26 cellular contexts compared by ENCODE assay signal in the genomic region with DNA sequence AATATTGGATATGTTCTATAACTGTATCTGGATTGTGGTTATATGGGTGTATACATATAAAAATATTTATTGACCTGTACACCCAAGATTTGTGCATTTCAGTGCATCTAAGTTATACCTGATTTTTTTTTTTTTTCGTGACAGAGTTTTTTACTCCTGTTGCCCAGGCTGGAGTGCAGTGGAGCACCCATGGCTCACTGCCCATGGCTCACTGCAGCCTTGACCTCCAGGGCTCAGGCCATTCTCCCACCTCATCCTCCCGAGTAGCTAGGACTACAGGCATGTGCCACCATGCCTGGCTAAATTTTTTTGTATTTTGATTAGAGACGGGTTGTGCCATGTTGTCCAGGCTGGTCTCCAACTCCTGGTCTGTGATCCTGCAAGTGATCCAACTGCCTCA.
"Had no signal": no experiment of that assay in that cellular context is flagged by ENCODE, and none has a peak within 500 bp of the region (broad histone marks: within the 10 kb centered on the region; RNA-seq: fewer than 3 reads in every experiment).

No MANE protein-coding gene starts in this region.

- H3K4me3 Mint-ChIP-seq: mesothelial cell of epicardium; natural killer cell; nephron progenitor cell; neural progenitor cell; stimulated activated naive CD8-positive, alpha-beta T cell treated with anti-CD3 and anti-CD28 coated beads, Interleukin-15, amount 100 ng/mL, for 72 hours; type B pancreatic cell had no signal

- H3K9me3 ChIP-seq: lower lobe of right lung, neutrophil, right atrium auricular region, tibial nerve, uterus had no signal

- H3K27ac ChIP-seq: lower lobe of right lung, neural progenitor cell, parathyroid adenoma, right atrium auricular region, skin epidermis, tibial nerve, uterus had no signal

- H3K27me3 Mint-ChIP-seq: naive B cell; stimulated activated naive CD8-positive, alpha-beta T cell treated with anti-CD3 and anti-CD28 coated beads, Interleukin-15, amount 100 ng/mL, for 72 hours; type B pancreatic cell had no signal

- H3K9me3 Mint-ChIP-seq: mesothelial cell of epicardium, nephron progenitor cell, neural progenitor cell, type B pancreatic cell had no signal

- H3K4me1 ChIP-seq: lower lobe of right lung, neural progenitor cell, parathyroid adenoma, right atrium auricular region, uterus had no signal

- H3K27me3 ChIP-seq: hepatocyte, neural progenitor cell, neutrophil, right atrium auricular region, tibial nerve, uterus had no signal

- H3K27ac Mint-ChIP-seq: mesothelial cell of epicardium; nephron progenitor cell; neural progenitor cell; stimulated activated naive CD8-positive, alpha-beta T cell treated with anti-CD3 and anti-CD28 coated beads, Interleukin-15, amount 100 ng/mL, for 72 hours; type B pancreatic cell had no signal

- H3K4me1 Mint-ChIP-seq: mesothelial cell of epicardium, nephron progenitor cell, neural progenitor cell had no signal

- H3K4me2 ChIP-seq: neural progenitor cell had no signal

- H3K9ac ChIP-seq: neural progenitor cell, parathyroid adenoma had no signal

- DNase-seq: islet precursor cell; lower lobe of right lung; mammary epithelial cell; mesendoderm; naive B cell; natural killer cell; nephron progenitor cell; occipital lobe; stimulated activated CD4-positive, alpha-beta T cell treated with anti-CD3 and anti-CD28 coated beads, Interleukin-12 subunit alpha, Interleukin-12 subunit beta, amount 100 ng/mL, for 4 hours; stimulated activated CD4-positive, alpha-beta T cell treated with anti-CD3 and anti-CD28 coated beads, Interleukin-15, amount 100 ng/mL, for 24 hours; stimulated activated CD4-positive, alpha-beta T cell treated with anti-CD3 and anti-CD28 coated beads, Interleukin-2, amount 100 ng/mL, for 24 hours; stimulated activated CD4-positive, alpha-beta T cell treated with anti-CD3 and anti-CD28 coated beads, Interleukin-4, amount 100 ng/mL, for 1 hour; stimulated activated naive CD4-positive, alpha-beta T cell treated with Interleukin-2 at 50 U/mL for 16 hours; stimulated activated naive CD8-positive, alpha-beta T cell treated with anti-CD3 and anti-CD28 coated beads, Interleukin-15, amount 100 ng/mL, for 72 hours; substantia nigra; uterus had no signal

- H2AFZ ChIP-seq: hepatocyte, neural progenitor cell, parathyroid adenoma had no signal

- H3K36me3 ChIP-seq: neural progenitor cell, uterus had no signal

- ATAC-seq: lower lobe of right lung; sciatic nerve; stimulated activated naive CD8-positive, alpha-beta T cell treated with anti-CD3 and anti-CD28 coated beads, Interleukin-15, amount 100 ng/mL, for 72 hours had no signal

- H3K4me3 ChIP-seq: hepatocyte, lower lobe of right lung, neural progenitor cell, right atrium auricular region, skin epidermis, tibial nerve, uterus had no signal
